ENCODE assay signal across 1 cellular context in genomic region chr3:34013818-34014576, GRCh38.
TF ChIP-seq lines count a peak whose summit lies in the region.

No MANE protein-coding gene starts in this region.

TF ChIP-seq in HepG2, 621 proteins besides CTCF, POLR2A, EP300 and RAD21 (continued from another document and continues in another):
- TF ChIP-seq ZNF574 (CRISPR knock-in tag; IDR thresholded peaks at IDR 0.05), result no peak
- TF ChIP-seq TBX3 (IDR thresholded peaks at IDR 0.05; ENCODE audit: borderline replicate concordance), result peak; percentile 28; the same call in 1 of the 2 replicates
- no peak for TF ChIP-seq TBP (CRISPR knock-in tag; IDR thresholded peaks at IDR 0.05)
- TF ChIP-seq ZBTB38 (CRISPR knock-in tag; IDR thresholded peaks at IDR 0.05), result no peak
- no peak for TF ChIP-seq ZNF772 (CRISPR knock-in tag; IDR thresholded peaks at IDR 0.05)
- peak; percentile 59; the same call in 1 of the 2 replicates for TF ChIP-seq RERE (CRISPR knock-in tag; IDR thresholded peaks at IDR 0.05; ENCODE audit: low read depth)
- TF ChIP-seq NFIB (CRISPR knock-in tag; IDR thresholded peaks at IDR 0.05; ENCODE audit: borderline replicate concordance), result no peak
- TF ChIP-seq ZNF7 (CRISPR knock-in tag; IDR thresholded peaks at IDR 0.05), result no peak
- peak; percentile 90 for TF ChIP-seq HHEX (CRISPR knock-in tag; IDR thresholded peaks at IDR 0.05)
- TF ChIP-seq HDAC1 (CRISPR knock-in tag; IDR thresholded peaks at IDR 0.05), result no peak; the same call in 1 of the 2 replicates
- TF ChIP-seq ZNF614 (CRISPR knock-in tag; IDR thresholded peaks at IDR 0.05; ENCODE audit: borderline replicate concordance), result no peak
- TF ChIP-seq SOX13 (IDR thresholded peaks at IDR 0.05), result no peak
- peak in 1 of 2 experiments; percentile 40; a peak in 1 of 4 replicates for TF ChIP-seq SOX13 (CRISPR knock-in tag; conservative IDR thresholded peaks at IDR 0.05 in 1 of 2, IDR thresholded peaks at IDR 0.05 in 1 of 2)
- TF ChIP-seq DDIT3 (CRISPR knock-in tag; IDR thresholded peaks at IDR 0.05), result no peak
- TF ChIP-seq ZNF597 (CRISPR knock-in tag; IDR thresholded peaks at IDR 0.05), result no peak
- TF ChIP-seq NRL (CRISPR knock-in tag; IDR thresholded peaks at IDR 0.05; ENCODE audit: borderline replicate concordance), result no peak
- no peak for TF ChIP-seq NFE2L2 (IDR thresholded peaks at IDR 0.05; ENCODE audit: low read length)
- TF ChIP-seq THAP7 (CRISPR knock-in tag; IDR thresholded peaks at IDR 0.05), result no peak
- TF ChIP-seq ZBTB20 (CRISPR knock-in tag; IDR thresholded peaks at IDR 0.05; ENCODE audit: borderline replicate concordance, low read depth), result no peak
- no peak for TF ChIP-seq UBTF (CRISPR knock-in tag; IDR thresholded peaks at IDR 0.05)
- TF ChIP-seq MEIS1 (CRISPR knock-in tag; IDR thresholded peaks at IDR 0.05; ENCODE audit: borderline replicate concordance), result no peak
- TF ChIP-seq PITX1 (CRISPR knock-in tag; IDR thresholded peaks at IDR 0.05), result 0 out of 2 replicates have a peak, but pooled peaks have one; percentile 25
- no peak for TF ChIP-seq TRIM24 (CRISPR knock-in tag; IDR thresholded peaks at IDR 0.05)
- TF ChIP-seq FOSL1 (CRISPR knock-in tag; IDR thresholded peaks at IDR 0.05; ENCODE audit: borderline replicate concordance), result no peak
- TF ChIP-seq ZNF609 (CRISPR knock-in tag; IDR thresholded peaks at IDR 0.05; ENCODE audit: borderline replicate concordance), result peak; percentile 58; the same call in 1 of the 2 replicates
- no peak for TF ChIP-seq ZC3H13 (CRISPR knock-in tag; IDR thresholded peaks at IDR 0.05)
- TF ChIP-seq RBFOX2 (IDR thresholded peaks at IDR 0.05; ENCODE audit: low read depth, low read length), result no peak
- TF ChIP-seq JDP2 (CRISPR knock-in tag; IDR thresholded peaks at IDR 0.05; ENCODE audit: borderline replicate concordance), result no peak
- TF ChIP-seq POGZ (CRISPR knock-in tag; IDR thresholded peaks at IDR 0.05), result no peak
- TF ChIP-seq FOXP4 (CRISPR knock-in tag; IDR thresholded peaks at IDR 0.05), result 0 out of 2 replicates have a peak, but pooled peaks have one; percentile 17
- no peak for TF ChIP-seq USF2 (IDR thresholded peaks at IDR 0.05; ENCODE audit: low read depth, low read length)
- TF ChIP-seq USF2 (CRISPR knock-in tag; IDR thresholded peaks at IDR 0.05; ENCODE audit: borderline replicate concordance), result no peak
- 0 out of 2 replicates have a peak, but pooled peaks have one; percentile 8 for TF ChIP-seq RARA (CRISPR knock-in tag; IDR thresholded peaks at IDR 0.05)
